Comparison of ENCODE assay signal across 9 cellular contexts in the genomic region with DNA sequence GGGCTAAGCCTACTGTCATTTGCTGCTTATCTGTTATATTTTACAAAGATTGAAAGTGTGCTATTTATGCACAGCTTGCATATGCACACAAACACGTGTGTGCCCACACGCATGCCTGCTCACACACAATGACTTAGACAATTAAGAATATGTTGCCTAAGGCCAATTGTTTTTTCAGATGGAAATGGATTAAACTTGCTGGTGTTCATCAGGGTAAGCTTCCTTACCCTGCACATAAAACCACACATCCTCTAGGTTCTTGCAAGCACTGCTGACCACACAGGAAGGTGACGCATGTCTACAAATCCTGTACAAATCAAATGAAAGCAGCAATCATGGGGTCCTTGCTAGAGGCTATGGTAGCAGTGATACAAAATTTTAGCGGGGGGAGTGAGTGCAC. TPM values are rescaled to one million over a fixed set of nuclear protein-coding genes. Genes with fewer than 3 reads are reported as not detected.
A peak's percentile ranks its signal among the peaks of the same experiment; 100 is the strongest.
DNase-seq lines count a peak whose midpoint lies in the region; ATAC-seq and TF ChIP-seq lines count a peak whose summit lies in the region.
"Had no signal": no experiment of that assay in that cellular context is flagged by ENCODE, and none has a peak within 500 bp of the region (broad histone marks: within the 10 kb centered on the region; RNA-seq: fewer than 3 reads in every experiment).

No MANE protein-coding gene starts in this region.

- POLR2A ChIA-PET in Panc1 (lab: Charles Lee): interaction anchor here (0.6 kb wide), 2 partner anchors 73 to 116 kb away, joined by 3 to 4 read pairs; no protein-coding TSS in a partner anchor

- H3K9me3 Mint-ChIP-seq in activated naive CD4-positive, alpha-beta T cell treated with anti-CD3 and anti-CD28 coated beads for 36 hours: no peaks in the 10 kb centered on the region
- H3K9me3 Mint-ChIP-seq in type B pancreatic cell: no peaks in the 10 kb centered on the region
- H3K9me3 Mint-ChIP-seq: neural crest cell had no signal

- H3K27me3 Mint-ChIP-seq in activated naive CD4-positive, alpha-beta T cell treated with anti-CD3 and anti-CD28 coated beads for 36 hours (ENCODE audit: low read depth): no peaks in the 10 kb centered on the region
- H3K27me3 Mint-ChIP-seq in type B pancreatic cell: no peaks in the 10 kb centered on the region

- H3K4me3 ChIP-seq in Panc1 (ENCODE audit: low read depth in 2 of 2, low read length in 2 of 2) (no peak overlapping the region), neural cell (ENCODE audit: low read length) (peak overlapping the region; percentile 2)

- H3K27ac ChIP-seq in Panc1 (ENCODE audit: low read length) (peak overlapping the region; percentile 70), neural cell (ENCODE audit: low read length) (no peak overlapping the region)

- peaks cover 40% of the 10 kb centered on the region for H3K36me3 Mint-ChIP-seq in activated naive CD4-positive, alpha-beta T cell treated with anti-CD3 and anti-CD28 coated beads for 36 hours (ENCODE audit: low read depth)
- H3K36me3 Mint-ChIP-seq in type B pancreatic cell: peaks cover 18% of the 10 kb centered on the region

- no peak overlapping the region for H2AFZ ChIP-seq in neural cell (ENCODE audit: low read depth, low read length)

- H3K27me3 ChIP-seq in Panc1 (ENCODE audit: control insufficient read depth, insufficient read depth, low read length) (no peaks in the 10 kb centered on the region), neural cell (ENCODE audit: insufficient read depth, low read depth, low read length) (no peaks in the 10 kb centered on the region)

- peaks cover 74% of the 10 kb centered on the region for H3K4me1 Mint-ChIP-seq in activated naive CD4-positive, alpha-beta T cell treated with anti-CD3 and anti-CD28 coated beads for 36 hours (ENCODE audit: low read depth)
- peaks cover 23% of the 10 kb centered on the region for H3K4me1 Mint-ChIP-seq in type B pancreatic cell (ENCODE audit: unreplicated experiment)

- TF ChIP-seq EP300 in neural cell (conservative IDR thresholded peaks at IDR 0.05; ENCODE audit: poor library complexity, severe bottlenecking): no peak

- H3K36me3 ChIP-seq in Panc1 (ENCODE audit: control insufficient read depth, insufficient read depth, low read length) (no peaks in the 10 kb centered on the region), neural cell (ENCODE audit: insufficient read depth, low read length) (no peaks in the 10 kb centered on the region)

- H3K4me1 ChIP-seq in Panc1 (ENCODE audit: control insufficient read depth, insufficient read depth, low read length): peaks cover 21% of the 10 kb centered on the region

- H4K20me1 ChIP-seq in neural cell (ENCODE audit: insufficient read depth): no peaks in the 10 kb centered on the region

- no peak for TF ChIP-seq CTCF in Panc1 (IDR thresholded peaks at IDR 0.05)
- no peak for TF ChIP-seq CTCF in neural cell (IDR thresholded peaks at IDR 0.05; ENCODE audit: poor library complexity, severe bottlenecking)
- no peak for TF ChIP-seq CTCF in type B pancreatic cell (conservative IDR thresholded peaks at IDR 0.05)

- H3K27ac Mint-ChIP-seq in activated naive CD4-positive, alpha-beta T cell treated with anti-CD3 and anti-CD28 coated beads for 36 hours: peak overlapping the region; percentile 75
- no peak overlapping the region for H3K27ac Mint-ChIP-seq in type B pancreatic cell

- H3K9ac ChIP-seq in neural cell (ENCODE audit: low read length): no peak overlapping the region

- peaks cover 3% of the 10 kb centered on the region for H3K79me2 ChIP-seq in neural cell (replicated peaks; ENCODE audit: insufficient read depth, low read length)

- H3F3A ChIP-seq in neural cell (ENCODE audit: insufficient read depth, low read length, poor library complexity, severe bottlenecking): no peaks in the 10 kb centered on the region

- no peak for TF ChIP-seq RAD21 in neural cell (conservative IDR thresholded peaks at IDR 0.05)

- in situ Hi-C loops in Panc1 (cut with HindIII; ENCODE audit: low pct_unique_long_range_greater_than_20kb, low sequenced_read_pairs): no loop called here

- no peaks in the 10 kb centered on the region for H3K9me2 ChIP-seq in neural cell (ENCODE audit: insufficient read depth, low read length)

- H3K4me2 ChIP-seq in neural cell (ENCODE audit: low read length): no peak overlapping the region

- intact Hi-C loops in Panc1 (cut with micrococcal nuclease; ENCODE audit: unreplicated experiment): no loop called here
- intact Hi-C loops in activated naive CD4-positive, alpha-beta T cell treated with anti-CD3 and anti-CD28 coated beads for 36 hours (cut with micrococcal nuclease): loop anchor here (1.0 to 5.0 kb wide), 6 partner anchors 9 to 320 kb away; no protein-coding TSS in a partner anchor

- DNase-seq in EH (ENCODE audit: low read depth) (peak; percentile 94), Panc1 (ENCODE audit: low read depth, low spot score) (no peak), type B pancreatic cell (ENCODE audit: extremely low spot score, unreplicated experiment) (no peak), AG08396 (ENCODE audit: low spot score) (no peak)
- DNase-seq in activated naive CD4-positive, alpha-beta T cell treated with anti-CD3 and anti-CD28 coated beads for 36 hours: peak; percentile 70

- peak; percentile 80 for ATAC-seq in Panc1
- no peak for ATAC-seq in HG02759 (IDR thresholded peaks at IDR 0.05; ENCODE audit: unreplicated experiment)
- no peak for ATAC-seq in HG03175 (IDR thresholded peaks at IDR 0.05; ENCODE audit: unreplicated experiment)

- CTCF ChIA-PET in Panc1 (lab: Charles Lee): interaction anchor here (2.3 kb wide), 1 partner anchor 12 kb away, joined by 12 read pairs; no protein-coding TSS in a partner anchor
- CTCF ChIA-PET in activated naive CD4-positive, alpha-beta T cell treated with anti-CD3 and anti-CD28 coated beads for 36 hours (lab: Charles Lee): interaction anchor here (0.5 to 5.4 kb wide), 10 partner anchors 9 to 526 kb away, joined by 3 to 22 read pairs (median 4); no protein-coding TSS in a partner anchor

- H3K9me3 ChIP-seq in Panc1 (ENCODE audit: control insufficient read depth, insufficient read depth, low read depth, low read length): no peaks in the 10 kb centered on the region
- H3K9me3 ChIP-seq in neural cell (ENCODE audit: low read length): no peaks in the 10 kb centered on the region

- no peak overlapping the region for H3K4me3 Mint-ChIP-seq in activated naive CD4-positive, alpha-beta T cell treated with anti-CD3 and anti-CD28 coated beads for 36 hours
- no peak overlapping the region for H3K4me3 Mint-ChIP-seq in type B pancreatic cell
- H3K4me3 Mint-ChIP-seq: neural crest cell had no signal

- BruUV-seq in Panc1 (replicated peaks; lab: Mats Ljungman, UMichigan): no TSS peak

TF ChIP-seq in neural cell, 6 proteins besides CTCF, POLR2A, EP300 and RAD21:
- TF ChIP-seq TAF1 (IDR thresholded peaks at IDR 0.05; ENCODE audit: low read depth): no peak

RNA-seq across cellular contexts. Expression of a gene that starts 58.4 kb away (rescaled TPM):
- not detected for total RNA-seq in Panc1 (2021; ENCODE audit: unreplicated experiment)
- not detected for polyA plus RNA-seq in Panc1 (2012; ENCODE audit: insufficient read length)
- not detected for total RNA-seq in activated naive CD4-positive, alpha-beta T cell treated with anti-CD3 and anti-CD28 coated beads for 36 hours
- polyA plus RNA-seq in neural cell: not detected in 2 replicates
- 0.49 TPM in 1 of 2 replicates, not detected in the other for polyA minus RNA-seq in neural cell
- not detected in 2 replicates for total RNA-seq in type B pancreatic cell (ENCODE audit: low replicate concordance)
- total RNA-seq: neural crest cell had no signal

Comparison
In these comparisons a context has a peak if more than half of its experiments do, and no peak if none do; other contexts are left out.
1. DNase-seq: peak in EH (single experiment) and activated naive CD4-positive, alpha-beta T cell treated with anti-CD3 and anti-CD28 coated beads for 36 hours (single experiment); none in Panc1 (single experiment), type B pancreatic cell (single experiment) and AG08396 (single experiment).